2 cellular contexts compared by ENCODE assay signal in the genomic region with DNA sequence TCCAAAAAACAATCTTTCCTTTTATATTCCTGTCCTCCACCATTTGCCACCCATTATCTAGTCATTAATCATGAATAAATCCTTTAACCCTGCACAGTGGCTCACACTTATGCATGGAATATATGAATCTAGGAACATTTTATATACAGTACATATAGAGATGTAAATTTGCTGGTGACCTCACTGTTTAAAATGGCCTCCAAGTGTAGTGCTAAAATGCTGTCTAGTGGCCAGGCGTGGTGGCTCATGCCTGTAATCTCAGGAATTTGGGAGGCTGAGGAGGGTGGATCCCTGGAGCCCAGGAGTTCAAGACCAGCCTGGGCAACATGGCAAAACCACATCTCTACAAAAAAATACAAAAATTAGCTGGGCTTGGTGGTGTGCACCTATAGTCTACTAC.
TF ChIP-seq lines count a peak whose summit lies in the region.

No MANE protein-coding gene starts in this region.

TF ChIP-seq in IMR-90, 13 proteins besides CTCF, POLR2A, EP300 and RAD21:
- no peak for TF ChIP-seq SMC3 (IDR thresholded peaks at IDR 0.05; ENCODE audit: low read depth, low read length)
- TF ChIP-seq, protein P1, sequence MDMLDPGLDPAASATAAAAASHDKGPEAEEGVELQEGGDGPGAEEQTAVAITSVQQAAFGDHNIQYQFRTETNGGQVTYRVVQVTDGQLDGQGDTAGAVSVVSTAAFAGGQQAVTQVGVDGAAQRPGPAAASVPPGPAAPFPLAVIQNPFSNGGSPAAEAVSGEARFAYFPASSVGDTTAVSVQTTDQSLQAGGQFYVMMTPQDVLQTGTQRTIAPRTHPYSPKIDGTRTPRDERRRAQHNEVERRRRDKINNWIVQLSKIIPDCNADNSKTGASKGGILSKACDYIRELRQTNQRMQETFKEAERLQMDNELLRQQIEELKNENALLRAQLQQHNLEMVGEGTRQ (IDR thresholded peaks at IDR 0.05; ENCODE audit: low read depth, low read length) = no peak
- no peak for TF ChIP-seq MAZ (IDR thresholded peaks at IDR 0.05; ENCODE audit: borderline replicate concordance, low read depth, low read length)
- no peak for TF ChIP-seq MAFK (IDR thresholded peaks at IDR 0.05; ENCODE audit: low read depth, low read length)
- no peak for TF ChIP-seq RCOR1 (IDR thresholded peaks at IDR 0.05; ENCODE audit: insufficient replicate concordance, low read length)
- no peak for TF ChIP-seq NFE2L2 (IDR thresholded peaks at IDR 0.05; ENCODE audit: low read depth, low read length)
- no peak for TF ChIP-seq BHLHE40 (IDR thresholded peaks at IDR 0.05; ENCODE audit: low read depth, low read length)
- TF ChIP-seq FOS (IDR thresholded peaks at IDR 0.05; ENCODE audit: low read depth, low read length) = no peak
- TF ChIP-seq RFX5 (IDR thresholded peaks at IDR 0.05; ENCODE audit: low read depth, low read length) = no peak
- TF ChIP-seq, protein P2, sequence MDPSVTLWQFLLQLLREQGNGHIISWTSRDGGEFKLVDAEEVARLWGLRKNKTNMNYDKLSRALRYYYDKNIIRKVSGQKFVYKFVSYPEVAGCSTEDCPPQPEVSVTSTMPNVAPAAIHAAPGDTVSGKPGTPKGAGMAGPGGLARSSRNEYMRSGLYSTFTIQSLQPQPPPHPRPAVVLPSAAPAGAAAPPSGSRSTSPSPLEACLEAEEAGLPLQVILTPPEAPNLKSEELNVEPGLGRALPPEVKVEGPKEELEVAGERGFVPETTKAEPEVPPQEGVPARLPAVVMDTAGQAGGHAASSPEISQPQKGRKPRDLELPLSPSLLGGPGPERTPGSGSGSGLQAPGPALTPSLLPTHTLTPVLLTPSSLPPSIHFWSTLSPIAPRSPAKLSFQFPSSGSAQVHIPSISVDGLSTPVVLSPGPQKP (IDR thresholded peaks at IDR 0.05; ENCODE audit: borderline replicate concordance, low read depth, low read length) = no peak
- TF ChIP-seq MXI1 (IDR thresholded peaks at IDR 0.05; ENCODE audit: borderline replicate concordance, low read depth, low read length) = no peak
- no peak for TF ChIP-seq CEBPB (IDR thresholded peaks at IDR 0.05; ENCODE audit: low read depth, low read length)
- TF ChIP-seq CHD1 (IDR thresholded peaks at IDR 0.05; ENCODE audit: low read depth, low read length) = no peak

TF ChIP-seq in H1, 55 proteins besides CTCF, POLR2A, EP300 and RAD21:
- TF ChIP-seq YY1 (IDR thresholded peaks at IDR 0.05; ENCODE audit: low read depth, low read length) (peak; percentile 75; the same call in 1 of the 2 replicates), HDAC6 (IDR thresholded peaks at IDR 0.05; ENCODE audit: low read depth, low read length) (no peak), SAP30 (IDR thresholded peaks at IDR 0.05; ENCODE audit: insufficient read depth, insufficient replicate concordance, low read length) (no peak), NRF1 (IDR thresholded peaks at IDR 0.05; ENCODE audit: low read depth, low read length) (no peak), ZNF274 (IDR thresholded peaks at IDR 0.05; ENCODE audit: borderline replicate concordance, extremely low read depth, low read length) (no peak), EZH2 (IDR thresholded peaks at IDR 0.05; ENCODE audit: low read depth, low read length, severe bottlenecking) (no peak)
- TF ChIP-seq, protein P3, sequence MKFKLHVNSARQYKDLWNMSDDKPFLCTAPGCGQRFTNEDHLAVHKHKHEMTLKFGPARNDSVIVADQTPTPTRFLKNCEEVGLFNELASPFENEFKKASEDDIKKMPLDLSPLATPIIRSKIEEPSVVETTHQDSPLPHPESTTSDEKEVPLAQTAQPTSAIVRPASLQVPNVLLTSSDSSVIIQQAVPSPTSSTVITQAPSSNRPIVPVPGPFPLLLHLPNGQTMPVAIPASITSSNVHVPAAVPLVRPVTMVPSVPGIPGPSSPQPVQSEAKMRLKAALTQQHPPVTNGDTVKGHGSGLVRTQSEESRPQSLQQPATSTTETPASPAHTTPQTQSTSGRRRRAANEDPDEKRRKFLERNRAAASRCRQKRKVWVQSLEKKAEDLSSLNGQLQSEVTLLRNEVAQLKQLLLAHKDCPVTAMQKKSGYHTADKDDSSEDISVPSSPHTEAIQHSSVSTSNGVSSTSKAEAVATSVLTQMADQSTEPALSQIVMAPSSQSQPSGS (IDR thresholded peaks at IDR 0.05; ENCODE audit: low read length) = no peak
TF ChIP-seq in H1: peak in this region for 1.
